In the genomic region with DNA sequence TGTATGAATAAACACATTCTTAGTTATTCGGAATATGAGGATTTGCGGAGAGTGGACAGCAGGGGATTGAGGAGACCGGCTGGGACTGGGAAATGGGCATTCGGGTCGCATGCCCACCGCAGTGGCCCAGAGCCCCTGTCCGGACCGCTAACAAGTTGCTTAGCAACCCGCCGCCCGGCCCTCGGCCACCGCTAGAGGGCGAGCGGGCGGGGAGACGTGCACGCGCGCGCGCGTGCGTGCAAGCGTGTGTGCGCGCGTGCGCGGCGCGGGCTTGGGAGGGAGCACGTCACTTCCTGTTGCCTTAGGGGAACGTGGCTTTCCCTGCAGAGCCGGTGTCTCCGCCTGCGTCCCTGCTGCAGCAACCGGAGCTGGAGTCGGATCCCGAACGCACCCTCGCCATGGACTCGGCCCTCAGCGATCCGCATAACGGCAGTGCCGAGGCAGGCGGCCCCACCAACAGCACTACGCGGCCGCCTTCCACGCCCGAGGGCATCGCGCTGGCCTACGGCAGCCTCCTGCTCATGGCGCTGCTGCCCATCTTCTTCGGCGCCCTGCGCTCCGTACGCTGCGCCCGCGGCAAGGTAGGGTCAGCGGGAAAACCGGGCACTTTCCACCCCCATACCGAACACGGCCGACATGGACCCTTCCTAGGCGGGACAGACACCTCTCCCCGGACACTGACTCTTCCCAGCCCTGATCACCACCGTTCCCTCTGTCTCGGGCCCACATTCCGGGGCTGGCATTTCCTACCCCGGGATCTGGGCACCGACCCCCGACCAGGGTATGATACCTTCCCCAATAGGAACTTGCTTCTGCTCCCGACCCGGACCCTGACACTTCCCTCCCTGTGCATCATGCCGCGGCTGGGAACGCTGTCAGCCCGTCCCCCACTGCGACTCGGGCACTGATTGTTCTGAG, we compare ENCODE assay signal across 8 cellular contexts. TPM values are rescaled to one million over a fixed set of nuclear protein-coding genes. Genes with fewer than 3 reads are reported as not detected.
DNase-seq lines count a peak whose midpoint lies in the region; ATAC-seq lines count a peak whose summit lies in the region.

A gene with protein sequence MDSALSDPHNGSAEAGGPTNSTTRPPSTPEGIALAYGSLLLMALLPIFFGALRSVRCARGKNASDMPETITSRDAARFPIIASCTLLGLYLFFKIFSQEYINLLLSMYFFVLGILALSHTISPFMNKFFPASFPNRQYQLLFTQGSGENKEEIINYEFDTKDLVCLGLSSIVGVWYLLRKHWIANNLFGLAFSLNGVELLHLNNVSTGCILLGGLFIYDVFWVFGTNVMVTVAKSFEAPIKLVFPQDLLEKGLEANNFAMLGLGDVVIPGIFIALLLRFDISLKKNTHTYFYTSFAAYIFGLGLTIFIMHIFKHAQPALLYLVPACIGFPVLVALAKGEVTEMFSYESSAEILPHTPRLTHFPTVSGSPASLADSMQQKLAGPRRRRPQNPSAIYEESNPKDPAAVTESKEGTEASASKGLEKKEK (plus strand): TSS at position 289 of the 918 bp plus-strand sequence. CDS start 110 bp downstream, at position 399.

- DNase-seq in AML-193 (lab: John Stamatoyannopoulos, UW), result peak; percentile 74 to 76
- peak; percentile 81 to 97 for DNase-seq in NCI-H446 (lab: John Stamatoyannopoulos, UW)
- DNase-seq in activated CD4-positive, alpha-beta T cell treated with anti-CD3 and anti-CD28 coated beads for 36 hours, result peak; percentile 93
- DNase-seq in stimulated activated CD4-positive, alpha-beta T cell treated with anti-CD3 and anti-CD28 coated beads, Interleukin-1b, Interleukin-23, amount 100 ng/mL, for 4 hours (ENCODE audit: low read depth in 2 of 2), result peak; percentile 80 to 82

- POLR2A ChIA-PET in activated CD4-positive, alpha-beta T cell treated with anti-CD3 and anti-CD28 coated beads for 36 hours (lab: Charles Lee), result no interaction called here

- peaks cover 6% of the 10 kb centered on the region for H3K4me1 Mint-ChIP-seq in activated CD4-positive, alpha-beta T cell treated with anti-CD3 and anti-CD28 coated beads for 36 hours

- peak within 1 kb of the TSS; percentile 65 for H3K27ac ChIP-seq in cingulate gyrus (ENCODE audit: low read depth, low read length)
- H3K27ac ChIP-seq in layer of hippocampus (ENCODE audit: low read depth, low read length), result peak within 1 kb of the TSS; percentile 76

- no peak within 1 kb of the TSS for H3K4me3 Mint-ChIP-seq in activated CD4-positive, alpha-beta T cell treated with anti-CD3 and anti-CD28 coated beads for 36 hours

- intact Hi-C loops in activated CD4-positive, alpha-beta T cell treated with anti-CD3 and anti-CD28 coated beads for 36 hours (cut with DNase I, micrococcal nuclease), result loop anchor here (1.0 to 2.0 kb wide), 9 partner anchors 11 to 225 kb away; a partner anchor contains a TSS

- no peaks in the 10 kb centered on the region for H3K27me3 Mint-ChIP-seq in activated CD4-positive, alpha-beta T cell treated with anti-CD3 and anti-CD28 coated beads for 36 hours

- peaks cover 7% of the 10 kb centered on the region for H3K36me3 Mint-ChIP-seq in activated CD4-positive, alpha-beta T cell treated with anti-CD3 and anti-CD28 coated beads for 36 hours (ENCODE audit: low read depth)

- H3K27ac Mint-ChIP-seq in activated CD4-positive, alpha-beta T cell treated with anti-CD3 and anti-CD28 coated beads for 36 hours, result peak within 1 kb of the TSS; percentile 58

- no peaks in the 10 kb centered on the region for H3K9me3 Mint-ChIP-seq in activated CD4-positive, alpha-beta T cell treated with anti-CD3 and anti-CD28 coated beads for 36 hours (ENCODE audit: low read depth)

- CTCF ChIA-PET in activated CD4-positive, alpha-beta T cell treated with anti-CD3 and anti-CD28 coated beads for 36 hours (lab: Charles Lee), result interaction anchor here (0.6 to 1.3 kb wide), 3 partner anchors 13 to 224 kb away, joined by 3 to 4 read pairs (median 4); no protein-coding TSS in a partner anchor

- H3K27me3 ChIP-seq in layer of hippocampus (ENCODE audit: control insufficient read depth, insufficient read depth, low read length), result no peaks in the 10 kb centered on the region

- ATAC-seq in GM19025 (IDR thresholded peaks at IDR 0.05; ENCODE audit: low read depth, unreplicated experiment) (peak; percentile 87), HG03342 (IDR thresholded peaks at IDR 0.05; ENCODE audit: unreplicated experiment) (peak; percentile 87)
- ATAC-seq in activated CD4-positive, alpha-beta T cell treated with anti-CD3 and anti-CD28 coated beads for 36 hours, result peak; percentile 79

RNA-seq across cellular contexts. Expression of the gene that starts here (rescaled TPM):
- total RNA-seq in activated CD4-positive, alpha-beta T cell treated with anti-CD3 and anti-CD28 coated beads for 36 hours, result 100 to 1,000 TPM; 108 to 111 TPM

Comparison
In these comparisons a context has a peak if more than half of its experiments do, and no peak if none do; other contexts are left out.
1. Peak in every context shown above with its lines: DNase-seq, ATAC-seq and H3K27ac ChIP-seq.